ENCODE assay signal across 8 cellular contexts in the genomic region with DNA sequence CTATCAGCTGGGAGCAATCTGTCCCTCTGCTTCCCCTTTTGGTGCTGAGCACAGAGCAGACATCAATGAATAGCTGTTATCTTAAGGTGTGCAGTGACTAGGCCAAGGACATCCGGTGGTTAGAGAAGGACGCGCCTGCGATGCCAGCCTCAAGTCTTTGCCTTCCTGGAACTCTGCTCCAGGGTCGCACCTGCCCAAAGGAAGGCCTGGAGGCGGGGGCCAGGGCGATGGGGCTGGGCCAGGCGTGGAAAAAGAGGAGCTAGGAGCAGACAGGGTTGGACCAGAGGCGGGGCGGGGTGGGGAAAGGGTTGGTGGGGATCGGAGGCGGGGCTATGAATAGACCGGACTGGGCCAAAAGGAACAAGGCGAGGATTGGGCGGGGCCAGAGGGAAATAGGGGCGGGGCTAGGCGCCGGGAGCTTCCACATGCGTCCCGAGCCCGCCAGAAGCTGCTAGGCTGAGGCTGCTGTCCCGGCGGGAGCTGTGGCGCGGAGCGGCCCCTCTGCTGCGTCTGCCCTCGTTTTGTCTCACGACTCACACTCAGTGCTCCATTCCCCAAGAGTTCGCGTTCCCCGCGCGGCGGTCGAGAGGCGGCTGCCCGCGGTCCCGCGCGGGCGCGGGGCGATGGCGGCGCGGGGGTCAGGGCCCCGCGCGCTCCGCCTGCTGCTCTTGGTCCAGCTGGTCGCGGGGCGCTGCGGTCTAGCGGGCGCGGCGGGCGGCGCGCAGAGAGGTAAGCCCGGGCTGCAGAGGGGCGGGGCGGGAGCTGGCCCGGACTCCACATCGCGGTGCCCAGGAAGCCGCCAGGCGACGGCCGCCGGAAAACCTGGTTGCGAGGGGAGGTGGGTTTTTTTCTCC. TPM values are rescaled to one million over a fixed set of nuclear protein-coding genes. Genes with fewer than 3 reads are reported as not detected.
A peak's percentile ranks its signal among the peaks of the same experiment; 100 is the strongest.
DNase-seq lines count a peak whose midpoint lies in the region; ATAC-seq, FAIRE-seq and TF ChIP-seq lines count a peak whose summit lies in the region.

A gene (plus strand): TSS at position 424 of the 854 bp plus-strand sequence. CDS start 200 bp downstream, at position 624.

- TF ChIP-seq CTCF in RWPE1 (conservative IDR thresholded peaks at IDR 0.05; ENCODE audit: low read depth): no peak
- no peak for TF ChIP-seq CTCF in pancreas (IDR thresholded peaks at IDR 0.05)
- no peak for TF ChIP-seq CTCF in transverse colon (IDR thresholded peaks at IDR 0.05)

- H3K9ac ChIP-seq in GM23248: no peak within 1 kb of the TSS; the same call in 1 of the 2 replicates

- intact Hi-C loops in pancreas (cut with DNase I): no loop called here
- intact Hi-C loops in transverse colon (cut with DNase I; ENCODE audit: low total_unique reads): no loop called here

- in situ Hi-C loops in GM23248 (cut with MboI) (no loop called here), transverse colon (cut with MboI; ENCODE audit: low pct_ligation_motif_present in 1 of 4, low pct_unique_long_range_greater_than_20kb in 1 of 4, low sequenced_read_pairs in 3 of 4) (no loop called here)

- POLR2A ChIA-PET in RWPE1 (lab: Yijun Ruan, JAX; ENCODE audit: low non-redundant PET): interaction anchor here (0.5 to 1.5 kb wide), 2 partner anchors 25 to 662 kb away, joined by 3 to 5 read pairs; a partner anchor contains a TSS

- 1 to 2% methylated on average over 47 to 68 of the region's 75 CpGs for WGBS in GM23248 (ENCODE audit: low coverage in 1 of 2, low lambda C conversion rate in 2 of 2, missing lambda C conversion rate in 2 of 2), 2 experiments
- WGBS in pancreas, 2 donors: 0% methylated on average over 60 to 75 of the region's 75 CpGs
- WGBS in transverse colon (ENCODE audit: low coverage in 1 of 2), 2 donors: 1% methylated on average over 75 of the region's 75 CpGs; no CpG with 5 or more reads in 1 of the 2 donors

- H3K4me2 ChIP-seq in GM23248 (ENCODE audit: unreplicated experiment): peak within 1 kb of the TSS; percentile 88

- CTCF ChIA-PET in RWPE1 (lab: Yijun Ruan, JAX): interaction anchor here (0.7 to 1.3 kb wide), 4 partner anchors 14 to 932 kb away, joined by 3 to 4 read pairs (median 4); no protein-coding TSS in a partner anchor

- H3F3A ChIP-seq in GM23248 (ENCODE audit: insufficient read depth): no peaks in the 10 kb centered on the region

- H3K27me3 ChIP-seq in GM23248 (replicated peaks; ENCODE audit: insufficient read depth) (peaks cover 13% of the 10 kb centered on the region; the same call in 1 of the 2 replicates), pancreas (no peaks in the 10 kb centered on the region), transverse colon (peaks cover 15% of the 10 kb centered on the region)

- H3K9me2 ChIP-seq in GM23248 (ENCODE audit: insufficient read depth): no peaks in the 10 kb centered on the region

- no peak for TF ChIP-seq EP300 in transverse colon (IDR thresholded peaks at IDR 0.05; ENCODE audit: low read depth)

- DNase-seq in DMS53 (lab: John Stamatoyannopoulos, UW) (peak; percentile 94), GM23248 (peak; percentile 81), LoVo (ENCODE audit: low spot score) (peak; percentile 94), RWPE1 (ENCODE audit: low spot score) (peak; percentile 92), foreskin melanocyte (peak; percentile 71), pancreas (peak; percentile 72 to 97 (median 90)), transverse colon (peak; percentile 97)
- peak; percentile 41 for DNase-seq in activated effector memory CD4-positive, alpha-beta T cell treated with Interleukin-2 at 50 U/mL for 16 hours

- H3K79me2 ChIP-seq in GM23248 (ENCODE audit: insufficient read depth): no peaks in the 10 kb centered on the region

- H3K27ac ChIP-seq in GM23248 (no peak within 1 kb of the TSS), RWPE1 (peak within 1 kb of the TSS; percentile 90), pancreas (peak within 1 kb of the TSS in 3 of 4 donors; percentile 40 to 72 (median 64)), transverse colon (peak within 1 kb of the TSS; percentile 77 to 88 (median 82))

- H4K20me1 ChIP-seq in GM23248 (ENCODE audit: insufficient read depth): no peaks in the 10 kb centered on the region

- H3K4me3 ChIP-seq in GM23248 (peak within 1 kb of the TSS; percentile 70), pancreas (peak within 1 kb of the TSS; percentile 41 to 60 (median 52)), transverse colon (peak within 1 kb of the TSS; percentile 14 to 81 (median 64))

- H3K9me3 ChIP-seq in GM23248 (ENCODE audit: low read depth) (no peaks in the 10 kb centered on the region), pancreas (no peaks in the 10 kb centered on the region), transverse colon (no peaks in the 10 kb centered on the region)

- ATAC-seq in pancreas: peak; percentile 83 to 98 (median 96)

- H3K36me3 ChIP-seq in GM23248 (ENCODE audit: low read depth) (no peaks in the 10 kb centered on the region), pancreas (no peaks in the 10 kb centered on the region), transverse colon (no peaks in the 10 kb centered on the region)

- peak; percentile 35 for TF ChIP-seq POLR2A in transverse colon (IDR thresholded peaks at IDR 0.05)

- H2AFZ ChIP-seq in GM23248: peak within 1 kb of the TSS; percentile 74

- H3K4me1 ChIP-seq in GM23248 (ENCODE audit: insufficient read depth): no peaks in the 10 kb centered on the region
- H3K4me1 ChIP-seq in pancreas: peaks cover 0 to 4% (median 0%) of the 10 kb centered on the region in 3 donors
- H3K4me1 ChIP-seq in transverse colon: peaks cover 5 to 19% (median 10%) of the 10 kb centered on the region in 4 donors

- FAIRE-seq in pancreas (lab: Jason Lieb, UNC): no peak

RNA-seq across cellular contexts. Expression of the gene that starts here (rescaled TPM):
- total RNA-seq in GM23248 (2014; rRNA removed; shearing (Covaris generic)): under 0.01 and 1.3 TPM in 2 replicates
- polyA plus RNA-seq in GM23248 (2016; fragmentation: Nextera tagmentation; extraction: Ambion mirVana): 0.24 and 0.74 TPM in 2 replicates
- total RNA-seq in pancreas: 1 to 10 TPM; 1.2 to 2.6 (median 1.8) TPM
- 1 to 10 TPM in 1 of 2 donors, under 1 TPM in 1; 0.80 to 2.9 TPM for polyA plus RNA-seq in pancreas
- total RNA-seq in transverse colon: 1 to 10 TPM in 1 of 4 donors, under 1 TPM in 2, not detected in 1; 0.48 to 3.8 (median 0.82) TPM

Comparison
In these comparisons a context has a peak if more than half of its experiments do, and no peak if none do; other contexts are left out.
1. DNase-seq: peak in every context shown above with its lines; median percentile 97 in transverse colon; 94 in DMS53; 94 in LoVo; 92 in RWPE1; 90 in pancreas; 81 in GM23248; 71 in foreskin melanocyte; 41 in activated effector memory CD4-positive, alpha-beta T cell treated with Interleukin-2 at 50 U/mL for 16 hours.